Comparison of ENCODE assay signal across 1 cellular context in genomic region chr4:164716901-164717300, GRCh38.
TF ChIP-seq lines count a peak whose summit lies in the region.

No MANE protein-coding gene starts in this region.

TF ChIP-seq in WTC11, 78 proteins besides CTCF, POLR2A, EP300 and RAD21 (continued from another document):
- TF ChIP-seq, protein P1, sequence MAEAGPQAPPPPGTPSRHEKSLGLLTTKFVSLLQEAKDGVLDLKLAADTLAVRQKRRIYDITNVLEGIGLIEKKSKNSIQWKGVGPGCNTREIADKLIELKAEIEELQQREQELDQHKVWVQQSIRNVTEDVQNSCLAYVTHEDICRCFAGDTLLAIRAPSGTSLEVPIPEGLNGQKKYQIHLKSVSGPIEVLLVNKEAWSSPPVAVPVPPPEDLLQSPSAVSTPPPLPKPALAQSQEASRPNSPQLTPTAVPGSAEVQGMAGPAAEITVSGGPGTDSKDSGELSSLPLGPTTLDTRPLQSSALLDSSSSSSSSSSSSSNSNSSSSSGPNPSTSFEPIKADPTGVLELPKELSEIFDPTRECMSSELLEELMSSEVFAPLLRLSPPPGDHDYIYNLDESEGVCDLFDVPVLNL (CRISPR knock-in tag; IDR thresholded peaks at IDR 0.05; ENCODE audit: borderline replicate concordance, low read depth): no peak
